In the genomic region with DNA sequence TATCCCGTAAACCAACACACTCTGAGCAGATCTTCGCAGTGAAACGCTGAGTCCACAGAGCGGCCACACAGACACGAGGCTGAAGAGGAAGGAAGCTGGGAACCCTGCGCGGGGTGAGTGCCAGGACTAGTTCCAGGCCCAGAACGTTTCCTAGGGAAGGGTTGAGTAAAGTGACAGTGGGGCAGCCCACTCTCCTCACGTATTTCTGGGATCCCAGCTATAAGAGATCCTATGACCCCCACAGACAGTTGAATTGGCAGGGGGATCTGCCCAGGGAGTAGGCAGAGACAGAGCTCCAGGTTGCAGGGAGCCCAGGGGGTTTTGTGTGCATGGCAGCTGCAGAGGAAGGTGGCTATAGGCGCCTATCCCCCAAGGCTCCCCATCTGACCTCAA, we compare ENCODE assay signal across 8 cellular contexts. TPM values are rescaled to one million over a fixed set of nuclear protein-coding genes. Genes with fewer than 3 reads are reported as not detected.
DNase-seq lines count a peak whose midpoint lies in the region; ATAC-seq and TF ChIP-seq lines count a peak whose summit lies in the region.

No MANE protein-coding gene starts in this region.

- peaks cover 8% of the 10 kb centered on the region for H3K4me1 ChIP-seq in effector memory CD4-positive, alpha-beta T cell (ENCODE audit: control insufficient read depth, insufficient read depth, low read length, poor library complexity, severe bottlenecking)
- peaks cover 3% of the 10 kb centered on the region for H3K4me1 ChIP-seq in testis

- no peak for TF ChIP-seq POLR2A in testis (IDR thresholded peaks at IDR 0.05)

- H3K36me3 ChIP-seq in effector memory CD4-positive, alpha-beta T cell (ENCODE audit: control insufficient read depth, insufficient read depth, low read length): no peaks in the 10 kb centered on the region
- H3K36me3 ChIP-seq in testis (ENCODE audit: low read depth, missing control alignments): no peaks in the 10 kb centered on the region

- 2 to 3% methylated on average over 9 to 10 of the region's 10 CpGs for WGBS in testis, 2 donors

- TF ChIP-seq CTCF in testis (IDR thresholded peaks at IDR 0.05): no peak

- ATAC-seq in GM18502 (IDR thresholded peaks at IDR 0.05; ENCODE audit: poor library complexity, unreplicated experiment): peak; percentile 31
- peak; percentile 21 for ATAC-seq in HG02981 (IDR thresholded peaks at IDR 0.05; ENCODE audit: unreplicated experiment)

- H3K9me3 ChIP-seq in effector memory CD4-positive, alpha-beta T cell (ENCODE audit: control insufficient read depth, low read length): no peaks in the 10 kb centered on the region
- no peaks in the 10 kb centered on the region for H3K9me3 ChIP-seq in testis

- H3K27me3 ChIP-seq in effector memory CD4-positive, alpha-beta T cell (replicated peaks; ENCODE audit: control insufficient read depth, insufficient read depth, low read length, poor library complexity, severe bottlenecking): no peaks in the 10 kb centered on the region
- no peaks in the 10 kb centered on the region for H3K27me3 ChIP-seq in testis

- peak overlapping the region; percentile 76 for H3K27ac ChIP-seq in effector memory CD4-positive, alpha-beta T cell (ENCODE audit: insufficient read depth, low read length, poor library complexity, severe bottlenecking)
- peak overlapping the region; percentile 78 to 81 for H3K27ac ChIP-seq in testis

- intact Hi-C loops in testis (cut with DNase I; ENCODE audit: low total_unique reads): no loop called here

- H3K4me3 ChIP-seq in effector memory CD4-positive, alpha-beta T cell (ENCODE audit: insufficient read depth, low read depth, low read length, poor library complexity, severe bottlenecking): peak overlapping the region; percentile 56
- H3K4me3 ChIP-seq in testis: peak overlapping the region; percentile 47 to 64

- DNase-seq in AG08395 (ENCODE audit: low spot score): peak; percentile 21
- peak; percentile 18 for DNase-seq in SK-N-DZ (ENCODE audit: low spot score)
- DNase-seq in effector memory CD4-positive, alpha-beta T cell: no peak
- DNase-seq in medulla oblongata (ENCODE audit: extremely low spot score): peak; percentile 87
- peak; percentile 71 for DNase-seq in testis
- no peak for DNase-seq in NCI-H1105 (lab: John Stamatoyannopoulos, UW)

RNA-seq across cellular contexts. Expression of a gene that starts 51.1 kb away (rescaled TPM):
- polyA plus RNA-seq in SK-N-DZ (2014; cell fraction: cytosol; rRNA removed): 15.6 and 15.8 TPM in 2 replicates
- polyA plus RNA-seq in SK-N-DZ (2014; cell fraction: nucleus; rRNA removed): 7.7 and 9.9 TPM in 2 replicates
- 10 to 100 TPM; 52.9 to 66.0 TPM for total RNA-seq in testis
- polyA plus RNA-seq in testis (ENCODE audit: insufficient read depth, low read depth, low replicate concordance): 50.2 TPM

Comparison
In these comparisons a context has a peak if more than half of its experiments do, and no peak if none do; other contexts are left out.
1. DNase-seq: peak in AG08395 (single experiment), SK-N-DZ (single experiment), medulla oblongata (single experiment) and testis (single experiment); none in effector memory CD4-positive, alpha-beta T cell (0 of 3) and NCI-H1105 (single experiment).